2 cellular contexts compared by ENCODE assay signal in the genomic region with DNA sequence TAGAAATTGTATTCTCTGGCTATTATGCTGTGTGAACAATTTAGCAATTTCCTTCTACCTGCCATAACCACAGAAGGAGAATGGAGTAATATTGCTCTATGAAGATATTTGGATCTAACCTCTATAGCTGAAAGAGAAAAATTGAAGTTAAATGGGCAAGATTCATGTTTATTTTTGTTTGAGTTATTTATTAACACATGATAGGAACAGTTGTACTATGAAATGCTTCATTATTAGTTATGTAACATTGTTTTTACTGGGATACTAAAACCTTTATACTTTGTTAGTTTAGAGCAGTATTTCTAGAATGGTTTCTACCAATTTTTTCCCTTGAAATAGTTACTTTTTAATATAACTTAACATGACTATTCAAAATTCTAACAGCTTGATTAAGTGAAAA.
TF ChIP-seq lines count a peak whose summit lies in the region.

No MANE protein-coding gene starts in this region.

TF ChIP-seq in liver, 16 proteins besides CTCF, POLR2A, EP300 and RAD21:
- no peak for TF ChIP-seq GABPA (IDR thresholded peaks at IDR 0.05 in 1 of 2, conservative IDR thresholded peaks at IDR 0.05 in 1 of 2)
- TF ChIP-seq, protein P1, sequence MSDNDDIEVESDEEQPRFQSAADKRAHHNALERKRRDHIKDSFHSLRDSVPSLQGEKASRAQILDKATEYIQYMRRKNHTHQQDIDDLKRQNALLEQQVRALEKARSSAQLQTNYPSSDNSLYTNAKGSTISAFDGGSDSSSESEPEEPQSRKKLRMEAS (IDR thresholded peaks at IDR 0.05): no peak
- no peak for TF ChIP-seq EGR1 (IDR thresholded peaks at IDR 0.05; ENCODE audit: low read depth in 2 of 2)
- no peak for TF ChIP-seq JUND (IDR thresholded peaks at IDR 0.05)
- TF ChIP-seq FOXA1 (IDR thresholded peaks at IDR 0.05): no peak
- TF ChIP-seq YY1 (IDR thresholded peaks at IDR 0.05): peak; percentile 14
- TF ChIP-seq, protein P2, sequence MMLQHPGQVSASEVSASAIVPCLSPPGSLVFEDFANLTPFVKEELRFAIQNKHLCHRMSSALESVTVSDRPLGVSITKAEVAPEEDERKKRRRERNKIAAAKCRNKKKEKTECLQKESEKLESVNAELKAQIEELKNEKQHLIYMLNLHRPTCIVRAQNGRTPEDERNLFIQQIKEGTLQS (IDR thresholded peaks at IDR 0.05): no peak
- no peak for TF ChIP-seq FOXA2 (IDR thresholded peaks at IDR 0.05)
- TF ChIP-seq NR2F2 (IDR thresholded peaks at IDR 0.05): no peak
- TF ChIP-seq, protein P3, sequence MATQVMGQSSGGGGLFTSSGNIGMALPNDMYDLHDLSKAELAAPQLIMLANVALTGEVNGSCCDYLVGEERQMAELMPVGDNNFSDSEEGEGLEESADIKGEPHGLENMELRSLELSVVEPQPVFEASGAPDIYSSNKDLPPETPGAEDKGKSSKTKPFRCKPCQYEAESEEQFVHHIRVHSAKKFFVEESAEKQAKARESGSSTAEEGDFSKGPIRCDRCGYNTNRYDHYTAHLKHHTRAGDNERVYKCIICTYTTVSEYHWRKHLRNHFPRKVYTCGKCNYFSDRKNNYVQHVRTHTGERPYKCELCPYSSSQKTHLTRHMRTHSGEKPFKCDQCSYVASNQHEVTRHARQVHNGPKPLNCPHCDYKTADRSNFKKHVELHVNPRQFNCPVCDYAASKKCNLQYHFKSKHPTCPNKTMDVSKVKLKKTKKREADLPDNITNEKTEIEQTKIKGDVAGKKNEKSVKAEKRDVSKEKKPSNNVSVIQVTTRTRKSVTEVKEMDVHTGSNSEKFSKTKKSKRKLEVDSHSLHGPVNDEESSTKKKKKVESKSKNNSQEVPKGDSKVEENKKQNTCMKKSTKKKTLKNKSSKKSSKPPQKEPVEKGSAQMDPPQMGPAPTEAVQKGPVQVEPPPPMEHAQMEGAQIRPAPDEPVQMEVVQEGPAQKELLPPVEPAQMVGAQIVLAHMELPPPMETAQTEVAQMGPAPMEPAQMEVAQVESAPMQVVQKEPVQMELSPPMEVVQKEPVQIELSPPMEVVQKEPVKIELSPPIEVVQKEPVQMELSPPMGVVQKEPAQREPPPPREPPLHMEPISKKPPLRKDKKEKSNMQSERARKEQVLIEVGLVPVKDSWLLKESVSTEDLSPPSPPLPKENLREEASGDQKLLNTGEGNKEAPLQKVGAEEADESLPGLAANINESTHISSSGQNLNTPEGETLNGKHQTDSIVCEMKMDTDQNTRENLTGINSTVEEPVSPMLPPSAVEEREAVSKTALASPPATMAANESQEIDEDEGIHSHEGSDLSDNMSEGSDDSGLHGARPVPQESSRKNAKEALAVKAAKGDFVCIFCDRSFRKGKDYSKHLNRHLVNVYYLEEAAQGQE (IDR thresholded peaks at IDR 0.05): no peak
- peak in 1 of 2 donors; percentile 10 for TF ChIP-seq HNF4A (conservative IDR thresholded peaks at IDR 0.05)
- no peak for TF ChIP-seq HNF4G (IDR thresholded peaks at IDR 0.05)

TF ChIP-seq in HepG2, 621 proteins besides CTCF, POLR2A, EP300 and RAD21:
- TF ChIP-seq U2AF1 (optimal IDR thresholded peaks at IDR 0.05; ENCODE audit: low read depth, low read length) (no peak), MXI1 (IDR thresholded peaks at IDR 0.05; ENCODE audit: borderline replicate concordance, low read depth, low read length) (no peak), ZNF530 (CRISPR knock-in tag; IDR thresholded peaks at IDR 0.05; ENCODE audit: low read depth) (no peak)
- TF ChIP-seq, protein P4, sequence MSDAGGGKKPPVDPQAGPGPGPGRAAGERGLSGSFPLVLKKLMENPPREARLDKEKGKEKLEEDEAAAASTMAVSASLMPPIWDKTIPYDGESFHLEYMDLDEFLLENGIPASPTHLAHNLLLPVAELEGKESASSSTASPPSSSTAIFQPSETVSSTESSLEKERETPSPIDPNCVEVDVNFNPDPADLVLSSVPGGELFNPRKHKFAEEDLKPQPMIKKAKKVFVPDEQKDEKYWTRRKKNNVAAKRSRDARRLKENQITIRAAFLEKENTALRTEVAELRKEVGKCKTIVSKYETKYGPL (CRISPR knock-in tag; IDR thresholded peaks at IDR 0.05): no peak
- TF ChIP-seq, protein P5, sequence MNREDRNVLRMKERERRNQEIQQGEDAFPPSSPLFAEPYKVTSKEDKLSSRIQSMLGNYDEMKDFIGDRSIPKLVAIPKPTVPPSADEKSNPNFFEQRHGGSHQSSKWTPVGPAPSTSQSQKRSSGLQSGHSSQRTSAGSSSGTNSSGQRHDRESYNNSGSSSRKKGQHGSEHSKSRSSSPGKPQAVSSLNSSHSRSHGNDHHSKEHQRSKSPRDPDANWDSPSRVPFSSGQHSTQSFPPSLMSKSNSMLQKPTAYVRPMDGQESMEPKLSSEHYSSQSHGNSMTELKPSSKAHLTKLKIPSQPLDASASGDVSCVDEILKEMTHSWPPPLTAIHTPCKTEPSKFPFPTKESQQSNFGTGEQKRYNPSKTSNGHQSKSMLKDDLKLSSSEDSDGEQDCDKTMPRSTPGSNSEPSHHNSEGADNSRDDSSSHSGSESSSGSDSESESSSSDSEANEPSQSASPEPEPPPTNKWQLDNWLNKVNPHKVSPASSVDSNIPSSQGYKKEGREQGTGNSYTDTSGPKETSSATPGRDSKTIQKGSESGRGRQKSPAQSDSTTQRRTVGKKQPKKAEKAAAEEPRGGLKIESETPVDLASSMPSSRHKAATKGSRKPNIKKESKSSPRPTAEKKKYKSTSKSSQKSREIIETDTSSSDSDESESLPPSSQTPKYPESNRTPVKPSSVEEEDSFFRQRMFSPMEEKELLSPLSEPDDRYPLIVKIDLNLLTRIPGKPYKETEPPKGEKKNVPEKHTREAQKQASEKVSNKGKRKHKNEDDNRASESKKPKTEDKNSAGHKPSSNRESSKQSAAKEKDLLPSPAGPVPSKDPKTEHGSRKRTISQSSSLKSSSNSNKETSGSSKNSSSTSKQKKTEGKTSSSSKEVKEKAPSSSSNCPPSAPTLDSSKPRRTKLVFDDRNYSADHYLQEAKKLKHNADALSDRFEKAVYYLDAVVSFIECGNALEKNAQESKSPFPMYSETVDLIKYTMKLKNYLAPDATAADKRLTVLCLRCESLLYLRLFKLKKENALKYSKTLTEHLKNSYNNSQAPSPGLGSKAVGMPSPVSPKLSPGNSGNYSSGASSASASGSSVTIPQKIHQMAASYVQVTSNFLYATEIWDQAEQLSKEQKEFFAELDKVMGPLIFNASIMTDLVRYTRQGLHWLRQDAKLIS (CRISPR knock-in tag; IDR thresholded peaks at IDR 0.05): no peak
